8 cellular contexts compared by ENCODE assay signal in genomic region chr16:566475-567361, GRCh38.
DNase-seq lines count a peak whose midpoint lies in the region; ATAC-seq and TF ChIP-seq lines count a peak whose summit lies in the region.

Gene NHLRC4, plus strand, starts transcription at chr16:567005. Its CDS starts 1,043 bp downstream, at chr16:568048.

- H3K27me3 Mint-ChIP-seq in stimulated activated naive CD8-positive, alpha-beta T cell treated with anti-CD3 and anti-CD28 coated beads, Interleukin-15, amount 100 ng/mL, for 72 hours: peaks cover 11% of the 10 kb centered on the region

- H3K4me3 Mint-ChIP-seq in stimulated activated naive CD8-positive, alpha-beta T cell treated with anti-CD3 and anti-CD28 coated beads, Interleukin-15, amount 100 ng/mL, for 72 hours: peak within 1 kb of the TSS; percentile 75 to 83

- H3K4me1 Mint-ChIP-seq in stimulated activated naive CD8-positive, alpha-beta T cell treated with anti-CD3 and anti-CD28 coated beads, Interleukin-15, amount 100 ng/mL, for 72 hours: peaks cover 48% of the 10 kb centered on the region

- H3K36me3 ChIP-seq in brain microvascular endothelial cell (replicated peaks): no peaks in the 10 kb centered on the region

- H3K4me3 ChIP-seq in HL-60 (replicated peaks; ENCODE audit: insufficient read depth, low read length) (no peak within 1 kb of the TSS), brain microvascular endothelial cell (ENCODE audit: low read depth, low read length) (no peak within 1 kb of the TSS)

- H3K27ac Mint-ChIP-seq in stimulated activated naive CD8-positive, alpha-beta T cell treated with anti-CD3 and anti-CD28 coated beads, Interleukin-15, amount 100 ng/mL, for 72 hours: peak within 1 kb of the TSS; percentile 81 to 97

- no peaks in the 10 kb centered on the region for H3K9me3 Mint-ChIP-seq in stimulated activated naive CD8-positive, alpha-beta T cell treated with anti-CD3 and anti-CD28 coated beads, Interleukin-15, amount 100 ng/mL, for 72 hours

- ATAC-seq in GM18498 (IDR thresholded peaks at IDR 0.05; ENCODE audit: unreplicated experiment) (peak; percentile 44), HG03159 (IDR thresholded peaks at IDR 0.05; ENCODE audit: unreplicated experiment) (no peak)
- peak; percentile 70 for ATAC-seq in stimulated activated naive CD8-positive, alpha-beta T cell treated with anti-CD3 and anti-CD28 coated beads, Interleukin-15, amount 100 ng/mL, for 72 hours

- peak within 1 kb of the TSS; percentile 70 for H3K27ac ChIP-seq in HL-60 (replicated peaks)
- H3K27ac ChIP-seq in brain microvascular endothelial cell: no peak within 1 kb of the TSS

- TF ChIP-seq CTCF in HL-60 (IDR thresholded peaks at IDR 0.05; ENCODE audit: insufficient read depth, low read length) (no peak), brain microvascular endothelial cell (IDR thresholded peaks at IDR 0.05; ENCODE audit: low read depth, low read length, missing control alignments) (no peak)

- H3K27me3 ChIP-seq in HL-60 (ENCODE audit: insufficient read depth, poor library complexity, severe bottlenecking): peaks cover under 1% of the 10 kb centered on the region
- H3K27me3 ChIP-seq in brain microvascular endothelial cell (replicated peaks): peaks cover 5% of the 10 kb centered on the region

- DNase-seq in HL-60 (ENCODE audit: low read depth in 1 of 2, low spot score in 1 of 2): peak; percentile 43 to 87
- peak; percentile 17 for DNase-seq in T follicular helper cell (ENCODE audit: low read depth)
- peak; percentile 56 for DNase-seq in brain microvascular endothelial cell
- peak; percentile 94 for DNase-seq in left kidney (ENCODE audit: low read depth, low spot score)
- peak; percentile 63 to 72 for DNase-seq in stimulated activated naive CD8-positive, alpha-beta T cell treated with anti-CD3 and anti-CD28 coated beads, Interleukin-15, amount 100 ng/mL, for 72 hours
- no peak for DNase-seq in NCI-H1092 treated with DMSO at 0.1 percent for 48 hours (lab: John Stamatoyannopoulos, UW)

- in situ Hi-C loops in brain microvascular endothelial cell (cut with HindIII; ENCODE audit: low pct_ligation_motif_present, low sequenced_read_pairs): no loop called here
